ENCODE assay signal across 8 cellular contexts in genomic region chr16:30762991-30763725, GRCh38. TPM values are rescaled to one million over a fixed set of nuclear protein-coding genes. Genes with fewer than 3 reads are reported as not detected.
DNase-seq lines count a peak whose midpoint lies in the region; ATAC-seq and TF ChIP-seq lines count a peak whose summit lies in the region.

No MANE protein-coding gene starts in this region.

- intact Hi-C loops in sigmoid colon (cut with DNase I) = loop anchor here (2.0 to 5.0 kb wide), 2 partner anchors 14 to 129 kb away; partner anchors contain the start of genes BCL7C and PHKG2

- no peak for TF ChIP-seq EP300 in sigmoid colon (IDR thresholded peaks at IDR 0.05)

- no peaks in the 10 kb centered on the region for H3K27me3 ChIP-seq in GM23248 (replicated peaks; ENCODE audit: insufficient read depth)
- H3K27me3 ChIP-seq in sigmoid colon = no peaks in the 10 kb centered on the region

- DNase-seq in GM23248 = no peak
- DNase-seq in foreskin fibroblast = no peak
- no peak for DNase-seq in sigmoid colon
- no peak for DNase-seq in AML-193 (lab: John Stamatoyannopoulos, UW)
- no peak for DNase-seq in NCI-H2107 treated with DMSO at 0.1 percent for 48 hours (lab: John Stamatoyannopoulos, UW; ENCODE audit: unreplicated experiment)
- no peak for DNase-seq in DMS79 (lab: John Stamatoyannopoulos, UW)

- no peaks in the 10 kb centered on the region for H4K20me1 ChIP-seq in GM23248 (ENCODE audit: insufficient read depth)

- H3K9me3 ChIP-seq in GM23248 (ENCODE audit: low read depth) (no peaks in the 10 kb centered on the region), sigmoid colon (no peaks in the 10 kb centered on the region)

- H3K4me1 ChIP-seq in GM23248 (ENCODE audit: insufficient read depth) = peaks cover 14% of the 10 kb centered on the region
- peaks cover 0 to 33% (median 31%) of the 10 kb centered on the region in 4 donors for H3K4me1 ChIP-seq in sigmoid colon

- H3K27ac ChIP-seq in GM23248 (peak overlapping the region; percentile 51), VCaP (peak overlapping the region; percentile 75; the same call in 1 of the 2 replicates), sigmoid colon (peak overlapping the region; percentile 89 to 96 (median 92))

- no peaks in the 10 kb centered on the region for H3K9me2 ChIP-seq in GM23248 (ENCODE audit: insufficient read depth)

- peaks cover 46% of the 10 kb centered on the region for H3K79me2 ChIP-seq in GM23248 (ENCODE audit: insufficient read depth)

- H3K9ac ChIP-seq in GM23248 = peak overlapping the region; percentile 90

- ATAC-seq in HG02970 (IDR thresholded peaks at IDR 0.05; ENCODE audit: low FRiP score, unreplicated experiment) = no peak

- TF ChIP-seq CTCF in VCaP (conservative IDR thresholded peaks at IDR 0.05) (no peak), foreskin fibroblast (IDR thresholded peaks at IDR 0.05; ENCODE audit: low read depth, low read length) (no peak), sigmoid colon (IDR thresholded peaks at IDR 0.05) (no peak)

- H3K4me3 ChIP-seq in GM23248 (peak overlapping the region; percentile 79), foreskin fibroblast (ENCODE audit: low read depth in 1 of 2, low read length in 2 of 2) (peak overlapping the region; percentile 82 to 93), sigmoid colon (peak overlapping the region; percentile 75 to 95 (median 84))

- in situ Hi-C loops in GM23248 (cut with MboI) = no loop called here

- H2AFZ ChIP-seq in GM23248 = no peak overlapping the region

- H3K36me3 ChIP-seq in GM23248 (ENCODE audit: low read depth) (peaks cover 43% of the 10 kb centered on the region; the same call in 1 of the 2 replicates), sigmoid colon (peaks cover 39 to 50% (median 42%) of the 10 kb centered on the region in 4 donors)

- 61 to 63% methylated on average over 15 of the region's 15 CpGs for WGBS in GM23248 (ENCODE audit: low coverage in 1 of 2, low lambda C conversion rate in 2 of 2, missing lambda C conversion rate in 2 of 2), 2 experiments
- WGBS in sigmoid colon, 2 donors = 60 to 73% methylated on average over 15 of the region's 15 CpGs

- H3K4me2 ChIP-seq in GM23248 (ENCODE audit: unreplicated experiment) = peak overlapping the region; percentile 90

- H3F3A ChIP-seq in GM23248 (ENCODE audit: insufficient read depth) = peaks cover 9% of the 10 kb centered on the region

- TF ChIP-seq POLR2A in sigmoid colon (IDR thresholded peaks at IDR 0.05) = no peak

RNA-seq across cellular contexts. Expression of gene RNF40, which starts 1.0 kb away (rescaled TPM):
- 97.9 and 99.0 TPM in 2 replicates for total RNA-seq in GM23248 (2014; rRNA removed; shearing (Covaris generic))
- polyA plus RNA-seq in GM23248 (2016; fragmentation: Nextera tagmentation; extraction: Ambion mirVana) (71.2 and 71.5 TPM in 2 replicates), sigmoid colon (10 to 100 TPM; 34.8 to 79.3 (median 48.6) TPM)
- 10 to 100 TPM; 48.1 to 53.9 (median 49.6) TPM for total RNA-seq in sigmoid colon

RNA-seq across cellular contexts. Expression of gene CFAP119, which starts 1.3 kb away (rescaled TPM):
- 0.89 and 2.7 TPM in 2 replicates for total RNA-seq in GM23248 (2014; rRNA removed; shearing (Covaris generic))
- polyA plus RNA-seq in GM23248 (2016; fragmentation: Nextera tagmentation; extraction: Ambion mirVana) = 4.1 and 4.6 TPM in 2 replicates
- 1 to 10 TPM in 3 of 4 donors, under 1 TPM in 1; 0.82 to 2.8 (median 1.7) TPM for total RNA-seq in sigmoid colon
- 10 to 100 TPM in 1 of 3 donors, 1 to 10 TPM in 1, not detected in 1; 3.7 to 11.9 TPM for polyA plus RNA-seq in sigmoid colon

RNA-seq across cellular contexts. Expression of gene PHKG2, which starts 14.9 kb away (rescaled TPM):
- total RNA-seq in GM23248 (2014; rRNA removed; shearing (Covaris generic)) = 12.5 and 19.9 TPM in 2 replicates
- polyA plus RNA-seq in GM23248 (2016; fragmentation: Nextera tagmentation; extraction: Ambion mirVana) (15.7 and 17.0 TPM in 2 replicates), sigmoid colon (10 to 100 TPM; 19.2 to 45.0 (median 23.8) TPM)
- total RNA-seq in sigmoid colon = 10 to 100 TPM; 20.1 to 28.5 (median 23.7) TPM

RNA-seq across cellular contexts. Expression of gene ZNF629, which starts 23.8 kb away (rescaled TPM):
- 12.2 and 19.3 TPM in 2 replicates for total RNA-seq in GM23248 (2014; rRNA removed; shearing (Covaris generic))
- 4.8 and 5.0 TPM in 2 replicates for polyA plus RNA-seq in GM23248 (2016; fragmentation: Nextera tagmentation; extraction: Ambion mirVana)
- 10 to 100 TPM in 2 of 4 donors, 1 to 10 TPM in 2; 8.4 to 12.1 (median 10.3) TPM for total RNA-seq in sigmoid colon
- polyA plus RNA-seq in sigmoid colon = 1 to 10 TPM; 3.0 to 6.9 (median 3.5) TPM
